Comparison of ENCODE assay signal across 25 cellular contexts in the genomic region with DNA sequence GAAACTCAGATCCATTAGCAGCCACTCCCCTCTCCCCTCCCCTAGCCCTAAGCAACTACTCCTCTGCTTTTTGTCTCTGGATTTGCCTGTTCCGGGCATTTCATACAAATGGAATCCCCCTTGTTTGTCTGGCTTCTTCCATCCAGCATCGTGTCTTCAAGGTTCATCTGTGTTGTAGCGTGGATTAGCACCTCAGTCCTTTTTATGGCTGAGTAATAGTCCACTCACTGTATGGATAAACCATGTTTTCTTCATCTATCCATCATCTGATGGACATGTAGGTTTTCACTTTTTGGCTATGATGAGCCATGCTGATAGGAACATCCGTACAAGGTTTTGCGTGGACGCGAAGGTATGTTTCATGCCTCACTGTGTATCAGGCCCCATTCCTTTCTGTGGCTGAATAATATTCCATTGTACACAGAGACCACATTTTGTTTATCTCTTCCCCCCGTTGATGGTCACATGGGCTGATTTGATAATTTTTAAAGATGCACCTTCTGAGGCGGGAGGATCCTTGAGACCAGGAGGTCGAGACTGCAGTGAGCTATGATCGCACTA. TPM values are rescaled to one million over a fixed set of nuclear protein-coding genes. Genes with fewer than 3 reads are reported as not detected.
DNase-seq lines count a peak whose midpoint lies in the region; ATAC-seq and TF ChIP-seq lines count a peak whose summit lies in the region.
"Had no signal": no experiment of that assay in that cellular context is flagged by ENCODE, and none has a peak within 500 bp of the region (broad histone marks: within the 10 kb centered on the region; RNA-seq: fewer than 3 reads in every experiment).

No MANE protein-coding gene starts in this region.

- H3K9ac ChIP-seq in BLaER1 (no peak overlapping the region), endocrine pancreas (ENCODE audit: control insufficient read depth, insufficient read depth, low read length) (peak overlapping the region; percentile 11), neural progenitor cell (no peak overlapping the region)

- H3K4me1 Mint-ChIP-seq in IgD-negative memory B cell = peaks cover 10 to 21% (median 14%) of the 10 kb centered on the region in 3 donors
- peaks cover 76% of the 10 kb centered on the region for H3K4me1 Mint-ChIP-seq in neural progenitor cell

- TF ChIP-seq CTCF in neural progenitor cell (IDR thresholded peaks at IDR 0.05) = no peak
- TF ChIP-seq CTCF in upper lobe of left lung (IDR thresholded peaks at IDR 0.05) = no peak

- no peaks in the 10 kb centered on the region for H3K9me3 ChIP-seq in BLaER1
- no peaks in the 10 kb centered on the region for H3K9me3 ChIP-seq in endocrine pancreas (ENCODE audit: control insufficient read depth, low read length)
- no peaks in the 10 kb centered on the region for H3K9me3 ChIP-seq in neural progenitor cell (ENCODE audit: low read depth)
- no peaks in the 10 kb centered on the region for H3K9me3 ChIP-seq in upper lobe of left lung
- H3K9me3 ChIP-seq: BE2C had no signal

- no peaks in the 10 kb centered on the region for H3K27me3 Mint-ChIP-seq in IgD-negative memory B cell
- H3K27me3 Mint-ChIP-seq in neural progenitor cell (ENCODE audit: insufficient read depth, low read depth) = peaks cover 20% of the 10 kb centered on the region

- peaks cover 60% of the 10 kb centered on the region for H3F3A ChIP-seq in neural progenitor cell (ENCODE audit: low read depth)

- H3K4me1 ChIP-seq in BLaER1 = peaks cover 97% of the 10 kb centered on the region
- H3K4me1 ChIP-seq in endocrine pancreas (ENCODE audit: control insufficient read depth, insufficient read depth, low read length) = no peaks in the 10 kb centered on the region
- H3K4me1 ChIP-seq in neural progenitor cell = peaks cover 69% of the 10 kb centered on the region
- peaks cover 44 to 56% (median 48%) of the 10 kb centered on the region in 4 donors for H3K4me1 ChIP-seq in upper lobe of left lung

- H3K27me3 ChIP-seq in BLaER1 (no peaks in the 10 kb centered on the region), endocrine pancreas (ENCODE audit: control insufficient read depth, insufficient read depth, low read length) (no peaks in the 10 kb centered on the region), neural progenitor cell (peaks cover 7% of the 10 kb centered on the region), upper lobe of left lung (no peaks in the 10 kb centered on the region)
- H3K27me3 ChIP-seq: BE2C had no signal

- no peaks in the 10 kb centered on the region for H3K79me2 ChIP-seq in neural progenitor cell (ENCODE audit: low read depth)

- no peak overlapping the region for H3K4me3 ChIP-seq in BLaER1
- no peak overlapping the region for H3K4me3 ChIP-seq in endocrine pancreas (ENCODE audit: control insufficient read depth, insufficient read depth, low read length)
- H3K4me3 ChIP-seq in neural progenitor cell = no peak overlapping the region
- no peak overlapping the region for H3K4me3 ChIP-seq in upper lobe of left lung

- ATAC-seq in GM21515 (IDR thresholded peaks at IDR 0.05; ENCODE audit: unreplicated experiment) = no peak
- no peak for ATAC-seq in upper lobe of left lung (ENCODE audit: low FRiP score in 2 of 2)
- no peak for ATAC-seq in left ventricle myocardium superior
- ATAC-seq: HCT116, PC-3 had no signal

- 93 to 96% methylated on average over 10 to 11 of the region's 11 CpGs for WGBS in upper lobe of left lung, 2 donors

- H3K27ac ChIP-seq in BLaER1 (no peak overlapping the region), neural progenitor cell (no peak overlapping the region), upper lobe of left lung (no peak overlapping the region)

- H4K20me1 ChIP-seq in BLaER1 (peaks cover 82% of the 10 kb centered on the region), neural progenitor cell (ENCODE audit: low read depth) (peaks cover 7% of the 10 kb centered on the region)

- no peaks in the 10 kb centered on the region for H3K9me3 Mint-ChIP-seq in IgD-negative memory B cell
- H3K9me3 Mint-ChIP-seq in neural progenitor cell = no peaks in the 10 kb centered on the region
- H3K9me3 Mint-ChIP-seq: CD4-positive, CD25-positive, alpha-beta regulatory T cell had no signal

- no peak for TF ChIP-seq POLR2A in upper lobe of left lung (IDR thresholded peaks at IDR 0.05)

- H3K36me3 ChIP-seq in BLaER1 = no peaks in the 10 kb centered on the region
- H3K36me3 ChIP-seq in endocrine pancreas (ENCODE audit: control insufficient read depth, insufficient read depth, low read length) = no peaks in the 10 kb centered on the region
- H3K36me3 ChIP-seq in neural progenitor cell = no peaks in the 10 kb centered on the region
- H3K36me3 ChIP-seq in upper lobe of left lung = no peaks in the 10 kb centered on the region

- H3K27ac Mint-ChIP-seq in IgD-negative memory B cell (peak overlapping the region in 2 of 3 donors; percentile 31 to 57), neural progenitor cell (peak overlapping the region; percentile 85)
- H3K27ac Mint-ChIP-seq: CD4-positive, CD25-positive, alpha-beta regulatory T cell had no signal

- DNase-seq in neural progenitor cell (ENCODE audit: low spot score) = no peak
- no peak for DNase-seq in upper lobe of left lung
- no peak for DNase-seq in NCI-H187 (lab: John Stamatoyannopoulos, UW)
- no peak for DNase-seq in left ventricle myocardium superior
- DNase-seq: 8988T; ACHN; BE2C; CD4-positive, CD25-positive, alpha-beta regulatory T cell; DMS153; DND-41; GOT3; NCI-H1105 treated with DMSO at 0.1 percent for 48 hours; NCI-H146; NCI-H2029; NCI-H446; NCI-H524 treated with DMSO at 0.1 percent for 48 hours; NCI-H774; PC-3; Right ventricle myocardium superior; RPMI8226 had no signal

- H3K36me3 Mint-ChIP-seq in IgD-negative memory B cell = no peaks in the 10 kb centered on the region
- H3K36me3 Mint-ChIP-seq in neural progenitor cell = no peaks in the 10 kb centered on the region
- H3K36me3 Mint-ChIP-seq: CD4-positive, CD25-positive, alpha-beta regulatory T cell had no signal

- no peak overlapping the region for H2AFZ ChIP-seq in neural progenitor cell (replicated peaks)

- TF ChIP-seq EP300 in upper lobe of left lung (IDR thresholded peaks at IDR 0.05) = no peak

- H3K4me2 ChIP-seq in BLaER1 (peak overlapping the region; percentile 91), neural progenitor cell (no peak overlapping the region)

- H3K4me3 Mint-ChIP-seq in IgD-negative memory B cell (peak overlapping the region in 1 of 4 donors; percentile 56), neural progenitor cell (no peak overlapping the region)
- H3K4me3 Mint-ChIP-seq: CD4-positive, CD25-positive, alpha-beta regulatory T cell had no signal

- intact Hi-C loops in left ventricle myocardium superior (cut with micrococcal nuclease) = loop anchor here (10.0 kb wide), 2 partner anchors 49 to 179 kb away; no protein-coding TSS in a partner anchor

RNA-seq across cellular contexts. Expression of gene GSE1, which starts 8.9 kb away (rescaled TPM):
- 7.3 TPM for polyA plus RNA-seq in IgD-negative memory B cell
- 7.7 and 20.4 TPM in 2 replicates for total RNA-seq in neural progenitor cell (ENCODE audit: low replicate concordance)
- 100 to 1,000 TPM in 2 of 6 donors, 10 to 100 TPM in 4; 80.2 to 332 (median 90.8) TPM for total RNA-seq in upper lobe of left lung
- total RNA-seq in left ventricle myocardium superior = 40.4 TPM
